15 cellular contexts compared by ENCODE assay signal in the genomic region with DNA sequence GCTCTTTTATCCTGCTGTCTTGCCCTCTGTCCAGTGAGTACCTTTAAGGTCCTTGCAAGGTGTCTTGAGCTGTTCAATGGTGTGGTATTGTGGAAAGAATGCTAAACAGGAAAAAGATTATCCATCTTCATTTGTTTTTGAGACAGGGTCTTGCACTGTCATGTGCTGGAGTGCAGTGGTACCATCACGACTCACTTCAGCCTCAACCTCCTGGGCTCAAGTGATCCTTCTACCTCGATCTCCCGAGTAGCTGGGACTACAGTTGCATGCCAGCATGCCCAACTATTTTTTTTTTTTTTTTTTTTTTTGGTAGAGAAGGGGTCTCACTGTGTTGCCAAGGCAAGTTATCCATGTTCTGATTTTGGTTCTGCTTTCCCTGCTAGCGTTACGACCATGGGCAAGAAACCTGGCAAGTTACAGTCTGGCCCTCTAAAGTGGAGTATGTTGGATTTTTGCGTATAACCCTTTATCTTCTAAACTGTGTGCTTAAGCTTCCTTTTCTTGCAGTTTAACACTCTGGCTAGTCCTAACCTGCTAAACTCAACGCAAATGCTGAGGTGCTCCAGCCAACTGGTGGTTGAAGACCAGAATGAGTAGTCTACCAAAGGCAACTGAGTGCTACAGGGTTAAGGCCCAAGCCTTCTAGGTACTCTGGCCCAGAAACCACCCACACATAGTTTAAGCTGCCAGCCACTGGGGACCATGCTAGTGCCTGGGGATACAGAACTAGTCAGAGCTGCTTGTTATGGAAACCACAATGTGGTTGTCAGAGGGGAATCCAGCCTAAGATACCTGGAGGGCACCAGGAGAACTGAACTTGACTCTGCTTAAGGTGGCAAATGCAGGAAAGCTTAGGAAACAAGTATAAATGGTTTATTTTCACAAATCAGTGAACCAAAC. TPM values are rescaled to one million over a fixed set of nuclear protein-coding genes. Genes with fewer than 3 reads are reported as not detected.
DNase-seq lines count a peak whose midpoint lies in the region; ATAC-seq, FAIRE-seq and TF ChIP-seq lines count a peak whose summit lies in the region.
"Had no signal": no experiment of that assay in that cellular context is flagged by ENCODE, and none has a peak within 500 bp of the region (broad histone marks: within the 10 kb centered on the region; RNA-seq: fewer than 3 reads in every experiment).

No MANE protein-coding gene starts in this region.

- no peaks in the 10 kb centered on the region for H3K9me3 Mint-ChIP-seq in activated CD4-positive, alpha-beta T cell treated with anti-CD3 and anti-CD28 coated beads for 36 hours (ENCODE audit: low read depth)
- H3K9me3 Mint-ChIP-seq in activated T-helper 1 cell treated with anti-CD3 and anti-CD28 coated beads, Interleukin-12 subunit alpha, Interleukin-12 subunit beta, Interleukin-2, Interleukin-4 antibody, amounts not matched to agents 30 ng/mL and 10 ng/mL and 1 ng/mL, durations not matched to agents 14 hours and 24 hours and 36 hours = no peaks in the 10 kb centered on the region
- no peaks in the 10 kb centered on the region for H3K9me3 Mint-ChIP-seq in nephron progenitor cell

- H3K36me3 Mint-ChIP-seq in activated CD4-positive, alpha-beta T cell treated with anti-CD3 and anti-CD28 coated beads for 36 hours (ENCODE audit: low read depth) = peaks cover 81% of the 10 kb centered on the region
- H3K36me3 Mint-ChIP-seq in activated T-helper 1 cell treated with anti-CD3 and anti-CD28 coated beads, Interleukin-12 subunit alpha, Interleukin-12 subunit beta, Interleukin-2, Interleukin-4 antibody, amounts not matched to agents 30 ng/mL and 10 ng/mL and 1 ng/mL, durations not matched to agents 14 hours and 24 hours and 36 hours (ENCODE audit: low read depth) = peaks cover 64% of the 10 kb centered on the region
- peaks cover 84% of the 10 kb centered on the region for H3K36me3 Mint-ChIP-seq in nephron progenitor cell (ENCODE audit: low read depth)

- TF ChIP-seq CTCF in nephron progenitor cell (IDR thresholded peaks at IDR 0.05) = no peak

- peaks cover 54% of the 10 kb centered on the region for H3K4me1 Mint-ChIP-seq in activated CD4-positive, alpha-beta T cell treated with anti-CD3 and anti-CD28 coated beads for 36 hours
- H3K4me1 Mint-ChIP-seq in activated T-helper 1 cell treated with anti-CD3 and anti-CD28 coated beads, Interleukin-12 subunit alpha, Interleukin-12 subunit beta, Interleukin-2, Interleukin-4 antibody, amounts not matched to agents 30 ng/mL and 10 ng/mL and 1 ng/mL, durations not matched to agents 14 hours and 24 hours and 36 hours (ENCODE audit: low read depth) = peaks cover 52% of the 10 kb centered on the region
- H3K4me1 Mint-ChIP-seq in nephron progenitor cell = peaks cover 26% of the 10 kb centered on the region

- intact Hi-C loops in activated CD4-positive, alpha-beta T cell treated with anti-CD3 and anti-CD28 coated beads for 36 hours (cut with DNase I, micrococcal nuclease) = loop anchor here in 1 of 2 experiments (2.0 to 10.0 kb wide), 2 partner anchors 43 to 265 kb away; partner anchors contain the start of gene ELOA
- intact Hi-C loops in activated T-helper 1 cell treated with anti-CD3 and anti-CD28 coated beads, Interleukin-12 subunit alpha, Interleukin-12 subunit beta, Interleukin-2, Interleukin-4 antibody, amounts not matched to agents 30 ng/mL and 10 ng/mL and 1 ng/mL, durations not matched to agents 14 hours and 24 hours and 36 hours (cut with micrococcal nuclease) = no loop called here
- intact Hi-C loops in left ventricle myocardium superior (cut with micrococcal nuclease) = no loop called here

- no peak overlapping the region for H3K4me3 Mint-ChIP-seq in activated CD4-positive, alpha-beta T cell treated with anti-CD3 and anti-CD28 coated beads for 36 hours
- no peak overlapping the region for H3K4me3 Mint-ChIP-seq in activated T-helper 1 cell treated with anti-CD3 and anti-CD28 coated beads, Interleukin-12 subunit alpha, Interleukin-12 subunit beta, Interleukin-2, Interleukin-4 antibody, amounts not matched to agents 30 ng/mL and 10 ng/mL and 1 ng/mL, durations not matched to agents 14 hours and 24 hours and 36 hours
- H3K4me3 Mint-ChIP-seq in nephron progenitor cell = no peak overlapping the region

- peak; percentile 36 for DNase-seq in activated CD4-positive, alpha-beta T cell treated with anti-CD3 and anti-CD28 coated beads for 36 hours
- no peak for DNase-seq in activated CD4-positive, alpha-beta T cell treated with anti-CD3 and anti-CD28 coated beads for 1 hour
- DNase-seq in activated T-helper 1 cell treated with anti-CD3 and anti-CD28 coated beads, Interleukin-12 subunit alpha, Interleukin-12 subunit beta, Interleukin-2, Interleukin-4 antibody, amounts not matched to agents 30 ng/mL and 10 ng/mL and 1 ng/mL, durations not matched to agents 14 hours and 24 hours and 36 hours (ENCODE audit: low spot score) = no peak
- DNase-seq in nephron progenitor cell (no peak), foreskin melanocyte (no peak), urothelium cell line (ENCODE audit: low spot score) (no peak), left ventricle myocardium superior (no peak)
- DNase-seq: amygdala, colonic mucosa, NCI-H1417 treated with DMSO at 0.1 percent for 48 hours, NCI-H526, transverse colon had no signal

- H3K27ac Mint-ChIP-seq in activated CD4-positive, alpha-beta T cell treated with anti-CD3 and anti-CD28 coated beads for 36 hours = peak overlapping the region; percentile 67
- peak overlapping the region; percentile 23 for H3K27ac Mint-ChIP-seq in activated T-helper 1 cell treated with anti-CD3 and anti-CD28 coated beads, Interleukin-12 subunit alpha, Interleukin-12 subunit beta, Interleukin-2, Interleukin-4 antibody, amounts not matched to agents 30 ng/mL and 10 ng/mL and 1 ng/mL, durations not matched to agents 14 hours and 24 hours and 36 hours
- peak overlapping the region; percentile 66 for H3K27ac Mint-ChIP-seq in nephron progenitor cell

- FAIRE-seq in urothelium cell line (lab: Jason Lieb, UNC) = no peak
- FAIRE-seq: A204.1 had no signal

- no peaks in the 10 kb centered on the region for H3K27me3 Mint-ChIP-seq in activated CD4-positive, alpha-beta T cell treated with anti-CD3 and anti-CD28 coated beads for 36 hours
- H3K27me3 Mint-ChIP-seq in activated T-helper 1 cell treated with anti-CD3 and anti-CD28 coated beads, Interleukin-12 subunit alpha, Interleukin-12 subunit beta, Interleukin-2, Interleukin-4 antibody, amounts not matched to agents 30 ng/mL and 10 ng/mL and 1 ng/mL, durations not matched to agents 14 hours and 24 hours and 36 hours (ENCODE audit: insufficient read depth) = no peaks in the 10 kb centered on the region
- H3K27me3 Mint-ChIP-seq in nephron progenitor cell (ENCODE audit: low read depth, poor library complexity) = no peaks in the 10 kb centered on the region

- POLR2A ChIA-PET in activated CD4-positive, alpha-beta T cell treated with anti-CD3 and anti-CD28 coated beads for 36 hours (lab: Charles Lee) = interaction anchor here (0.6 to 1.2 kb wide), 3 partner anchors 8 to 44 kb away, joined by 6 to 8 read pairs (median 8); partner anchors contain the start of genes ELOA and RPL11

- ATAC-seq in activated CD4-positive, alpha-beta T cell treated with anti-CD3 and anti-CD28 coated beads for 36 hours = peak; percentile 53
- ATAC-seq in HG02610 (IDR thresholded peaks at IDR 0.05; ENCODE audit: unreplicated experiment) (peak; percentile 64), left ventricle myocardium superior (no peak)
- ATAC-seq: esophagus mucosa had no signal

- CTCF ChIA-PET in activated CD4-positive, alpha-beta T cell treated with anti-CD3 and anti-CD28 coated beads for 36 hours (lab: Charles Lee) = interaction anchor here (0.7 to 1.8 kb wide), 7 partner anchors 8 to 318 kb away, joined by 3 to 9 read pairs (median 5); partner anchors contain the start of gene RPL11

RNA-seq across cellular contexts. Expression of gene RPL11, which starts 7.9 kb away (rescaled TPM):
- total RNA-seq in activated CD4-positive, alpha-beta T cell treated with anti-CD3 and anti-CD28 coated beads for 36 hours = 1,000 to 10,000 TPM; 1,003 to 1,481 TPM
- 1,058 and 1,119 TPM in 2 replicates for total RNA-seq in activated T-helper 1 cell treated with anti-CD3 and anti-CD28 coated beads, Interleukin-12 subunit alpha, Interleukin-12 subunit beta, Interleukin-2, Interleukin-4 antibody, amounts not matched to agents 30 ng/mL and 10 ng/mL and 1 ng/mL, durations not matched to agents 14 hours and 24 hours and 36 hours
- total RNA-seq in left ventricle myocardium superior = 626 TPM

RNA-seq across cellular contexts. Expression of gene ELOA, which starts 43.7 kb away (rescaled TPM):
- 10 to 100 TPM; 34.5 to 38.6 TPM for total RNA-seq in activated CD4-positive, alpha-beta T cell treated with anti-CD3 and anti-CD28 coated beads for 36 hours
- total RNA-seq in activated T-helper 1 cell treated with anti-CD3 and anti-CD28 coated beads, Interleukin-12 subunit alpha, Interleukin-12 subunit beta, Interleukin-2, Interleukin-4 antibody, amounts not matched to agents 30 ng/mL and 10 ng/mL and 1 ng/mL, durations not matched to agents 14 hours and 24 hours and 36 hours = 54.5 and 55.2 TPM in 2 replicates
- total RNA-seq in left ventricle myocardium superior = 35.8 TPM
